Comparison of ENCODE assay signal across 1 cellular context in the genomic region with DNA sequence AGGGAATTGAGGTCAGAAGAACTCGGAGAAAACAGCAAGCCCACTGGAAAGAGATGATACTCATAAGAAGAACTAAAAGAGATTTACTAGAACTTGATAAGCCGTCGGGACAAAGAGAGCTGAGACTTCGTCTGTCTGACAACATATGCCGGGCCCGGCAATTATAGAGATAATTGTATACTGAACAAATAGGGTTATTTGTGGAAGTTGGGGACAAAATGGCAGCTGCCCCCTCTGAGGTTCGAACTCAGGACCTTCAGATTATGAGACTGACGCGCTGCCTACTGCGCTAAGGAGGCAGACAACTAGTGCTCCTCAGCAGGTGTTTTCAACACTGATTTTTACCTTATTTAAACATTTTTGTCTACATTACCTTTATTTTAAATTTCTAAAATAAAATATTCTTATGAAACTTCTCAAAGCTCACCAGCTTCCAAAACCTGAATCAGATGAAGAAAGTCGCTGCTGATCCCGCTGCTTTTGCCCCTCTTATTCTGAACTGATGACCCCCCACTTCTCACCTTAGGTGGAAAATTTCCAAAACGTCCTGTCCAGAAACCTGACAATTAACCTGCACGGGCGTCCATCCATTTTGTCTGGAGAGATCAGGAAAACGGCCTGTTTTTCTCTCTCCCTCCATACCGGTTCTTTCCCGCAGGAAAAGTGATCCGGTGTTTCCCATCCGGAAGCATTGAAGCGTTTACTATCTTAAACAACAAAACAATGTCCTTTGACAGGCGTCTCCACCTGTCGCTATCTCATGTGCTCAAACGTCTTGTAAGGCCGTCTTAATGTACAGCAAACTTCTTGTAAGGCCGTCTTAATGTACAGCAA.
A peak's percentile ranks its signal among the peaks of the same experiment; 100 is the strongest.
TF ChIP-seq lines count a peak whose summit lies in the region.

No MANE protein-coding gene starts in this region.

TF ChIP-seq in endothelial cell of umbilical vein, 7 proteins besides CTCF, POLR2A, EP300 and RAD21:
- TF ChIP-seq, protein P1, sequence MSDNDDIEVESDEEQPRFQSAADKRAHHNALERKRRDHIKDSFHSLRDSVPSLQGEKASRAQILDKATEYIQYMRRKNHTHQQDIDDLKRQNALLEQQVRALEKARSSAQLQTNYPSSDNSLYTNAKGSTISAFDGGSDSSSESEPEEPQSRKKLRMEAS (IDR thresholded peaks at IDR 0.05; ENCODE audit: insufficient read depth, insufficient read length), result no peak
- TF ChIP-seq GATA2 (IDR thresholded peaks at IDR 0.05; ENCODE audit: insufficient read depth, insufficient read length, low read depth, low read length) (peak; percentile 45), POLR2AphosphoS5 (IDR thresholded peaks at IDR 0.05; ENCODE audit: insufficient read depth, low read depth, low read length) (no peak), JUN (IDR thresholded peaks at IDR 0.05; ENCODE audit: borderline replicate concordance, insufficient read depth, insufficient read length, low read depth) (no peak), MYC (IDR thresholded peaks at IDR 0.05; ENCODE audit: low read depth, low read length) (no peak), FOS (IDR thresholded peaks at IDR 0.05; ENCODE audit: borderline replicate concordance, insufficient read depth, low read length) (no peak), EZH2 (IDR thresholded peaks at IDR 0.05; ENCODE audit: borderline replicate concordance, low read depth, low read length, severe bottlenecking) (peak; percentile 22)
